25 cellular contexts compared by ENCODE assay signal in the genomic region with DNA sequence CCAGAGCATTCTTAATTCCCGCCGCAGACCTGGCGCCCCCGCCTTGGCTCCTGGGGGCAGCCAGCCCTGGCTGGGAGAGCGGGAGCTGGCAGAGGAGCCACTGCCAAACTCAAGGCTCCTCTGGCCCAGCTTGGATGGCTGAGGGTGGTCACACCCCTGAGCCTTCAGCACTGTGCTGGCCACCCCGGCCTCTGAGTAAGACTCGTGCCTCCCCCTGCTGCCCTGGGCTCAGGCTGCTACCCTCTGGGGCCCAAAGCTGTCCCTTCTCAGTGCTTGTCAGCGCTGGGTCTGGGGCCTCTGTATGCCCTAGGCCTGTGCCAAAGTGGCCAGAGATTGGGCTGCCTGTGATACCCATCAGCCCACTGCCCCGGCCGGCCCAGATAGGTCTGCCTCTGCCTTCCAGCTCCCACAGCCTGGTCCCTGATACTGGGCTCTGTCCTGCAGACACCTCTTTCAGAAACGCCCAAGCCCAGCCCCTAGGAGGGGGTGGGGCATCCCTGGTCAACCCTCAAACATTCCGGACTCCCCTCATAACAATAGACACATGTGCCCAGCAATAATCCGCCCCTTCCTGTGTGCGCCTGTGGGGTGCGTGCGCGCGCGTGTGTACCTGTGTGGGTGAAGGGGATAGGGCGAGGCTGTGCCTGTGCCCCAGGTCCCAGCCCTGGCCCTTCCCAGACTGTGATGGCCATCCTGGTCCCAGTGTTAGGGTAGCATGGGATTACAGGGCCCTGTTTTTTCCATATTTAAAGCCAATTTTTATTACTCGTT. TPM values are rescaled to one million over a fixed set of nuclear protein-coding genes. Genes with fewer than 3 reads are reported as not detected.
DNase-seq lines count a peak whose midpoint lies in the region; ATAC-seq and TF ChIP-seq lines count a peak whose summit lies in the region.
"Had no signal": no experiment of that assay in that cellular context is flagged by ENCODE, and none has a peak within 500 bp of the region (broad histone marks: within the 10 kb centered on the region; RNA-seq: fewer than 3 reads in every experiment).

No MANE protein-coding gene starts in this region.

- no peaks in the 10 kb centered on the region for H4K20me1 ChIP-seq in osteoblast (ENCODE audit: insufficient read depth, low read length)
- H4K20me1 ChIP-seq in GM23338 (replicated peaks; ENCODE audit: insufficient read depth), result no peaks in the 10 kb centered on the region; the same call in 1 of the 2 replicates

- no peaks in the 10 kb centered on the region for H3K9me3 ChIP-seq in HEK293 (ENCODE audit: control insufficient read depth, insufficient read depth, low read depth, low read length)
- no peaks in the 10 kb centered on the region for H3K9me3 ChIP-seq in osteoblast (ENCODE audit: low read depth, low read length)
- H3K9me3 ChIP-seq: breast epithelium, gastroesophageal sphincter, right lobe of liver, SJCRH30, stomach had no signal

- TF ChIP-seq CTCF in HEK293 (tag by site-specific recombination; IDR thresholded peaks at IDR 0.05), result no peak
- TF ChIP-seq CTCF in osteoblast (IDR thresholded peaks at IDR 0.05; ENCODE audit: extremely low read depth, low read depth, low read length), result no peak
- 0 out of 4 replicates have a peak, but pooled peaks of 1 of the 2 experiments have one; percentile 8 for TF ChIP-seq CTCF in GM23338 (conservative IDR thresholded peaks at IDR 0.05; ENCODE audit: low read depth in 2 of 2)

- no peaks in the 10 kb centered on the region for H3K27me3 Mint-ChIP-seq in activated T-cell treated with anti-CD3 and anti-CD28 coated beads, Interleukin-2, amount 50 U/mL, for 24 hours
- H3K27me3 Mint-ChIP-seq in activated naive CD8-positive, alpha-beta T cell treated with anti-CD3 and anti-CD28 coated beads, Interleukin-2, amount 10 ng/mL, durations not matched to agents 7 days and 5 days, result no peaks in the 10 kb centered on the region
- H3K27me3 Mint-ChIP-seq in GM23338 (ENCODE audit: insufficient read depth, low read depth, poor library complexity), result peaks cover 31% of the 10 kb centered on the region

- peaks cover 79% of the 10 kb centered on the region for H3K4me1 Mint-ChIP-seq in activated T-cell treated with anti-CD3 and anti-CD28 coated beads, Interleukin-2, amount 50 U/mL, for 24 hours (ENCODE audit: low read depth)
- peaks cover 34% of the 10 kb centered on the region for H3K4me1 Mint-ChIP-seq in activated naive CD8-positive, alpha-beta T cell treated with anti-CD3 and anti-CD28 coated beads, Interleukin-2, amount 10 ng/mL, durations not matched to agents 7 days and 5 days
- H3K4me1 Mint-ChIP-seq in GM23338, result peaks cover 30% of the 10 kb centered on the region

- H3K4me3 ChIP-seq in HEK293 (ENCODE audit: low read depth, low read length) (no peak overlapping the region), osteoblast (ENCODE audit: insufficient read depth, low read length) (no peak overlapping the region), GM23338 (no peak overlapping the region)
- H3K4me3 ChIP-seq: breast epithelium, dorsolateral prefrontal cortex, gastroesophageal sphincter, right lobe of liver, SJCRH30, stomach had no signal

- H3K4me2 ChIP-seq in osteoblast (ENCODE audit: insufficient read depth, low read length) (no peak overlapping the region), GM23338 (no peak overlapping the region)

- H3K36me3 ChIP-seq in HEK293 (ENCODE audit: control insufficient read depth in 2 of 2, insufficient read depth in 1 of 2, low read length in 2 of 2), result peaks cover 14 to 50% of the 10 kb centered on the region in 2 experiments
- peaks cover 7% of the 10 kb centered on the region for H3K36me3 ChIP-seq in osteoblast (ENCODE audit: insufficient read depth, low read length)
- no peaks in the 10 kb centered on the region for H3K36me3 ChIP-seq in GM23338 (ENCODE audit: insufficient read depth)
- H3K36me3 ChIP-seq: breast epithelium had no signal

- H3K9me3 Mint-ChIP-seq in activated T-cell treated with anti-CD3 and anti-CD28 coated beads, Interleukin-2, amount 50 U/mL, for 24 hours, result no peaks in the 10 kb centered on the region
- no peaks in the 10 kb centered on the region for H3K9me3 Mint-ChIP-seq in activated naive CD8-positive, alpha-beta T cell treated with anti-CD3 and anti-CD28 coated beads, Interleukin-2, amount 10 ng/mL, durations not matched to agents 7 days and 5 days
- peaks cover 4% of the 10 kb centered on the region; the same call in 2 of the 3 replicates for H3K9me3 Mint-ChIP-seq in GM23338
- H3K9me3 Mint-ChIP-seq: type B pancreatic cell had no signal

- H3K4me3 Mint-ChIP-seq in activated T-cell treated with anti-CD3 and anti-CD28 coated beads, Interleukin-2, amount 50 U/mL, for 24 hours, result no peak overlapping the region
- no peak overlapping the region for H3K4me3 Mint-ChIP-seq in activated naive CD8-positive, alpha-beta T cell treated with anti-CD3 and anti-CD28 coated beads, Interleukin-2, amount 10 ng/mL, durations not matched to agents 7 days and 5 days
- H3K4me3 Mint-ChIP-seq in GM23338, result no peak overlapping the region
- H3K4me3 Mint-ChIP-seq: type B pancreatic cell had no signal

- CTCF ChIA-PET in HEK293 (lab: Yijun Ruan, JAX), result interaction anchor here (0.7 to 1.4 kb wide), 4 partner anchors 10 to 331 kb away, joined by 3 to 7 read pairs (median 4); no protein-coding TSS in a partner anchor

- no peak overlapping the region for H2AFZ ChIP-seq in osteoblast (ENCODE audit: low read length)
- no peak overlapping the region for H2AFZ ChIP-seq in GM23338

- H3K27ac ChIP-seq in HEK293 (ENCODE audit: extremely low read depth, low read depth, low read length) (no peak overlapping the region), osteoblast (ENCODE audit: low read depth, low read length) (no peak overlapping the region), GM23338 (ENCODE audit: low read depth) (no peak overlapping the region)
- H3K27ac ChIP-seq: breast epithelium, gastroesophageal sphincter, right lobe of liver, SJCRH30, stomach had no signal

- H3K9me2 ChIP-seq in GM23338 (ENCODE audit: insufficient read depth), result no peaks in the 10 kb centered on the region

- H3K36me3 Mint-ChIP-seq in activated T-cell treated with anti-CD3 and anti-CD28 coated beads, Interleukin-2, amount 50 U/mL, for 24 hours (ENCODE audit: low read depth), result peaks cover 67% of the 10 kb centered on the region
- H3K36me3 Mint-ChIP-seq in activated naive CD8-positive, alpha-beta T cell treated with anti-CD3 and anti-CD28 coated beads, Interleukin-2, amount 10 ng/mL, durations not matched to agents 7 days and 5 days, result peaks cover 19% of the 10 kb centered on the region
- H3K36me3 Mint-ChIP-seq in GM23338 (ENCODE audit: low read depth), result peaks cover 34% of the 10 kb centered on the region

- ATAC-seq in activated naive CD8-positive, alpha-beta T cell treated with anti-CD3 and anti-CD28 coated beads, Interleukin-2, amount 10 ng/mL, durations not matched to agents 7 days and 5 days (ENCODE audit: low read depth), result no peak
- no peak for ATAC-seq in GM23338
- ATAC-seq: activated CD4-positive, CD25-positive, alpha-beta regulatory T cell treated with anti-CD3 and anti-CD28 coated beads, Interleukin-2, amount 50 U/mL, for 24 hours; gastroesophageal sphincter; left lobe of liver; right lobe of liver had no signal

- peak; percentile 35 for DNase-seq in activated T-cell treated with anti-CD3 and anti-CD28 coated beads, Interleukin-2, amount 50 U/mL, for 24 hours
- DNase-seq in activated T-cell treated with anti-CD3 and anti-CD28 coated beads for 4 hours (no peak), osteoblast (ENCODE audit: insufficient read length, low spot score, missing footprints) (peak; percentile 37), GM23338 (ENCODE audit: low spot score) (no peak), ureter (ENCODE audit: low spot score) (no peak), 8988T (no peak)
- DNase-seq in activated naive CD8-positive, alpha-beta T cell treated with anti-CD3 and anti-CD28 coated beads, Interleukin-2, amount 10 ng/mL, durations not matched to agents 7 days and 5 days, result peak; percentile 28
- DNase-seq: ACHN; activated CD8-positive, alpha-beta memory T cell treated with anti-CD3 and anti-CD28 coated beads, Interleukin-2, amount 50 U/mL, for 4 hours; dorsolateral prefrontal cortex; GOT3; midbrain; NCI-H2029; nucleus accumbens; SJCRH30; stomach had no signal

- H3K79me2 ChIP-seq in osteoblast (ENCODE audit: insufficient read depth, low read length) (no peaks in the 10 kb centered on the region), GM23338 (replicated peaks; ENCODE audit: insufficient read depth) (no peaks in the 10 kb centered on the region)

- H3F3A ChIP-seq in GM23338 (replicated peaks; ENCODE audit: low read depth), result peaks cover 16% of the 10 kb centered on the region; the same call in 1 of the 2 replicates

- H3K4me1 ChIP-seq in HEK293 (ENCODE audit: control insufficient read depth, insufficient read depth, low read length) (no peaks in the 10 kb centered on the region), osteoblast (ENCODE audit: insufficient read depth, low read length) (peaks cover 8% of the 10 kb centered on the region), GM23338 (ENCODE audit: insufficient read depth) (peaks cover 20% of the 10 kb centered on the region)

- POLR2A ChIA-PET in HEK293 (lab: Yijun Ruan, JAX), result interaction anchor here (1.1 to 2.7 kb wide), 3 partner anchors 10 to 16 kb away, joined by 5 to 21 read pairs (median 10); partner anchors contain the start of gene GRK6
- POLR2A ChIA-PET in activated naive CD8-positive, alpha-beta T cell treated with anti-CD3 and anti-CD28 coated beads, Interleukin-2, amount 10 ng/mL, durations not matched to agents 7 days and 5 days (lab: Charles Lee), result interaction anchor here (1.0 to 12.5 kb wide), 4 partner anchors 12 to 39 kb away, joined by 4 to 312 read pairs (median 65); partner anchors contain the start of gene GRK6

- no peaks in the 10 kb centered on the region for H3K27me3 ChIP-seq in osteoblast (ENCODE audit: insufficient read depth, low read length)
- peaks cover 22% of the 10 kb centered on the region for H3K27me3 ChIP-seq in GM23338 (ENCODE audit: insufficient read depth)
- H3K27me3 ChIP-seq: dorsolateral prefrontal cortex, right lobe of liver, SJCRH30 had no signal

- peak overlapping the region; percentile 73 for H3K27ac Mint-ChIP-seq in activated T-cell treated with anti-CD3 and anti-CD28 coated beads, Interleukin-2, amount 50 U/mL, for 24 hours
- H3K27ac Mint-ChIP-seq in activated naive CD8-positive, alpha-beta T cell treated with anti-CD3 and anti-CD28 coated beads, Interleukin-2, amount 10 ng/mL, durations not matched to agents 7 days and 5 days, result no peak overlapping the region
- H3K27ac Mint-ChIP-seq in GM23338, result no peak overlapping the region; the same call in 1 of the 2 replicates
- H3K27ac Mint-ChIP-seq: type B pancreatic cell had no signal

RNA-seq across cellular contexts. Expression of gene PRR7, which starts 4.4 kb away (rescaled TPM):
- total RNA-seq in activated naive CD8-positive, alpha-beta T cell treated with anti-CD3 and anti-CD28 coated beads, Interleukin-2, amount 10 ng/mL, durations not matched to agents 7 days and 5 days, result 10 to 100 TPM; 10.0 to 10.6 TPM
- 10.0 and 12.7 TPM in 2 replicates for total RNA-seq in osteoblast
- total RNA-seq in GM23338 (2014; rRNA removed; shearing (Covaris generic)), result 6.4 and 9.7 TPM in 2 replicates
- 7.6 and 7.7 TPM in 2 replicates for polyA plus RNA-seq in GM23338 (2016; fragmentation: Nextera tagmentation; extraction: Ambion mirVana)
- total RNA-seq in ureter, result 2.6 TPM

RNA-seq across cellular contexts. Expression of gene GRK6, which starts 15.8 kb away (rescaled TPM):
- total RNA-seq in activated naive CD8-positive, alpha-beta T cell treated with anti-CD3 and anti-CD28 coated beads, Interleukin-2, amount 10 ng/mL, durations not matched to agents 7 days and 5 days, result 100 to 1,000 TPM; 181 to 186 TPM
- total RNA-seq in osteoblast (18.3 and 19.2 TPM in 2 replicates), ureter (30.8 TPM)
- total RNA-seq in GM23338 (2014; rRNA removed; shearing (Covaris generic)), result 37.2 and 56.8 TPM in 2 replicates
- 13.0 and 18.7 TPM in 2 replicates for polyA plus RNA-seq in GM23338 (2016; fragmentation: Nextera tagmentation; extraction: Ambion mirVana)

RNA-seq across cellular contexts. Expression of gene DBN1, which starts 31.2 kb away (rescaled TPM):
- total RNA-seq in activated naive CD8-positive, alpha-beta T cell treated with anti-CD3 and anti-CD28 coated beads, Interleukin-2, amount 10 ng/mL, durations not matched to agents 7 days and 5 days, result 10 to 100 TPM; 82.5 to 87.0 TPM
- total RNA-seq in osteoblast (121 and 139 TPM in 2 replicates), ureter (41.5 TPM)
- total RNA-seq in GM23338 (2014; rRNA removed; shearing (Covaris generic)), result 242 and 290 TPM in 2 replicates
- polyA plus RNA-seq in GM23338 (2016; fragmentation: Nextera tagmentation; extraction: Ambion mirVana), result 102 and 106 TPM in 2 replicates

RNA-seq across cellular contexts. Expression of gene F12, which starts 32.9 kb away (rescaled TPM):
- total RNA-seq in activated naive CD8-positive, alpha-beta T cell treated with anti-CD3 and anti-CD28 coated beads, Interleukin-2, amount 10 ng/mL, durations not matched to agents 7 days and 5 days, result 1 to 10 TPM; 2.2 to 2.8 TPM
- total RNA-seq in osteoblast (not detected in 2 replicates), ureter (1.3 TPM)
- total RNA-seq in GM23338 (2014; rRNA removed; shearing (Covaris generic)), result 2.6 and 2.9 TPM in 2 replicates
- 8.0 and 8.1 TPM in 2 replicates for polyA plus RNA-seq in GM23338 (2016; fragmentation: Nextera tagmentation; extraction: Ambion mirVana)

RNA-seq across cellular contexts. Expression of gene PFN3, which starts 41.8 kb away (rescaled TPM):
- not detected for total RNA-seq in activated naive CD8-positive, alpha-beta T cell treated with anti-CD3 and anti-CD28 coated beads, Interleukin-2, amount 10 ng/mL, durations not matched to agents 7 days and 5 days
- total RNA-seq in osteoblast (not detected in 2 replicates), ureter (not detected)
- total RNA-seq in GM23338 (2014; rRNA removed; shearing (Covaris generic)), result 1.9 TPM in 1 of 2 replicates, not detected in the other
- 2.0 and 3.1 TPM in 2 replicates for polyA plus RNA-seq in GM23338 (2016; fragmentation: Nextera tagmentation; extraction: Ambion mirVana)
- total RNA-seq: breast epithelium, Daoy, dorsolateral prefrontal cortex, gastroesophageal sphincter, left lobe of liver, NCI-H460, right lobe of liver, SJCRH30, stomach had no signal
- polyA plus RNA-seq: stomach had no signal

Comparison
In these comparisons a context has a peak if more than half of its experiments do, and no peak if none do; other contexts are left out.
1. DNase-seq: peak in activated T-cell treated with anti-CD3 and anti-CD28 coated beads, Interleukin-2, amount 50 U/mL, for 24 hours (single experiment), activated naive CD8-positive, alpha-beta T cell treated with anti-CD3 and anti-CD28 coated beads, Interleukin-2, amount 10 ng/mL, durations not matched to agents 7 days and 5 days (single experiment) and osteoblast (single experiment); none in activated T-cell treated with anti-CD3 and anti-CD28 coated beads for 4 hours (single experiment), GM23338 (single experiment), ureter (single experiment) and 8988T (single experiment).